ENCODE assay signal across 9 cellular contexts in genomic region chr19:14030997-14031718, GRCh38. TPM values are rescaled to one million over a fixed set of nuclear protein-coding genes. Genes with fewer than 3 reads are reported as not detected.
DNase-seq lines count a peak whose midpoint lies in the region; ATAC-seq and TF ChIP-seq lines count a peak whose summit lies in the region.
"Had no signal": no experiment of that assay in that cellular context is flagged by ENCODE, and none has a peak within 500 bp of the region (broad histone marks: within the 10 kb centered on the region; RNA-seq: fewer than 3 reads in every experiment).

No MANE protein-coding gene starts in this region.

- H3K4me3 ChIP-seq in left lung (peak overlapping the region; percentile 58 to 67), thyroid gland (replicated peaks in 1 of 3) (peak overlapping the region in 2 of 3 donors; percentile 62 to 70)

- WGBS in thyroid gland, 2 donors = 39 to 47% methylated on average over 6 to 13 of the region's 20 CpGs

- peaks cover 10% of the 10 kb centered on the region for H3K36me3 Mint-ChIP-seq in activated naive CD4-positive, alpha-beta T cell treated with anti-CD3 and anti-CD28 coated beads for 36 hours (ENCODE audit: low read depth)
- H3K36me3 Mint-ChIP-seq in activated naive CD8-positive, alpha-beta T cell treated with anti-CD3 and anti-CD28 coated beads for 36 hours = peaks cover 8% of the 10 kb centered on the region

- peaks cover 0 to 21% of the 10 kb centered on the region in 2 donors for H3K27me3 ChIP-seq in left lung
- no peaks in the 10 kb centered on the region for H3K27me3 ChIP-seq in thyroid gland

- H3K27ac ChIP-seq in left lung (peak overlapping the region; percentile 70 to 89), thyroid gland (peak overlapping the region in 2 of 3 donors; percentile 52 to 55)

- peaks cover 27% of the 10 kb centered on the region for H3K4me1 Mint-ChIP-seq in activated naive CD4-positive, alpha-beta T cell treated with anti-CD3 and anti-CD28 coated beads for 36 hours (ENCODE audit: low read depth)
- H3K4me1 Mint-ChIP-seq in activated naive CD8-positive, alpha-beta T cell treated with anti-CD3 and anti-CD28 coated beads for 36 hours = peaks cover 23% of the 10 kb centered on the region

- ATAC-seq in left lung = no peak

- intact Hi-C loops in activated naive CD4-positive, alpha-beta T cell treated with anti-CD3 and anti-CD28 coated beads for 36 hours (cut with micrococcal nuclease) = loop anchor here (5.0 kb wide), 1 partner anchor 124 kb away; the partner anchor contains the start of genes BRME1 and CC2D1A
- intact Hi-C loops in left lung (cut with DNase I) (loop anchor here in 1 of 2 donors (10.0 kb wide), 1 partner anchor 146 kb away; no protein-coding TSS in a partner anchor), thyroid gland (cut with DNase I) (no loop called here)

- H3K9me3 ChIP-seq in left lung (no peaks in the 10 kb centered on the region), thyroid gland (no peaks in the 10 kb centered on the region)

- TF ChIP-seq CTCF in left lung (IDR thresholded peaks at IDR 0.05) = no peak
- TF ChIP-seq CTCF in thyroid gland (IDR thresholded peaks at IDR 0.05) = no peak

- H3K27ac Mint-ChIP-seq in activated naive CD4-positive, alpha-beta T cell treated with anti-CD3 and anti-CD28 coated beads for 36 hours = peak overlapping the region; percentile 92
- peak overlapping the region; percentile 88 for H3K27ac Mint-ChIP-seq in activated naive CD8-positive, alpha-beta T cell treated with anti-CD3 and anti-CD28 coated beads for 36 hours

- peaks cover 0 to 32% of the 10 kb centered on the region in 2 donors for H3K4me1 ChIP-seq in left lung
- peaks cover 6 to 9% of the 10 kb centered on the region in 2 donors for H3K4me1 ChIP-seq in thyroid gland

- no peaks in the 10 kb centered on the region for H3K36me3 ChIP-seq in left lung
- no peaks in the 10 kb centered on the region for H3K36me3 ChIP-seq in thyroid gland

- DNase-seq in activated naive CD4-positive, alpha-beta T cell treated with anti-CD3 and anti-CD28 coated beads for 36 hours = no peak
- no peak for DNase-seq in activated naive CD4-positive, alpha-beta T cell treated with Interleukin-2 at 50 U/mL for 16 hours
- no peak for DNase-seq in activated naive CD8-positive, alpha-beta T cell treated with anti-CD3 and anti-CD28 coated beads for 36 hours
- DNase-seq in left lung = peak in 1 of 2 donors; percentile 44
- DNase-seq in thyroid gland = no peak
- no peak for DNase-seq in KG1 (lab: John Stamatoyannopoulos, UW)
- DNase-seq in COR-L47 (lab: John Stamatoyannopoulos, UW) = no peak
- no peak for DNase-seq in NCI-H345 (lab: John Stamatoyannopoulos, UW)

- CTCF ChIA-PET in activated naive CD4-positive, alpha-beta T cell treated with anti-CD3 and anti-CD28 coated beads for 36 hours (lab: Charles Lee) = interaction anchor here (0.6 to 1.7 kb wide), 18 partner anchors 9 to 315 kb away, joined by 3 to 13 read pairs (median 5); no protein-coding TSS in a partner anchor

- H3K9me3 Mint-ChIP-seq in activated naive CD4-positive, alpha-beta T cell treated with anti-CD3 and anti-CD28 coated beads for 36 hours = no peaks in the 10 kb centered on the region
- H3K9me3 Mint-ChIP-seq in activated naive CD8-positive, alpha-beta T cell treated with anti-CD3 and anti-CD28 coated beads for 36 hours = no peaks in the 10 kb centered on the region

- TF ChIP-seq POLR2A in thyroid gland (IDR thresholded peaks at IDR 0.05) = no peak

- no peaks in the 10 kb centered on the region for H3K27me3 Mint-ChIP-seq in activated naive CD4-positive, alpha-beta T cell treated with anti-CD3 and anti-CD28 coated beads for 36 hours (ENCODE audit: low read depth)
- no peaks in the 10 kb centered on the region for H3K27me3 Mint-ChIP-seq in activated naive CD8-positive, alpha-beta T cell treated with anti-CD3 and anti-CD28 coated beads for 36 hours

- H3K4me3 Mint-ChIP-seq in activated naive CD4-positive, alpha-beta T cell treated with anti-CD3 and anti-CD28 coated beads for 36 hours = peak overlapping the region; percentile 88
- peak overlapping the region; percentile 94 for H3K4me3 Mint-ChIP-seq in activated naive CD8-positive, alpha-beta T cell treated with anti-CD3 and anti-CD28 coated beads for 36 hours

RNA-seq across cellular contexts. Expression of gene IL27RA, which starts 0.4 kb away (rescaled TPM):
- total RNA-seq in activated naive CD4-positive, alpha-beta T cell treated with anti-CD3 and anti-CD28 coated beads for 36 hours = 10 to 100 TPM; 59.3 to 59.4 TPM
- total RNA-seq in activated naive CD8-positive, alpha-beta T cell treated with anti-CD3 and anti-CD28 coated beads for 36 hours = 10 to 100 TPM; 48.2 to 48.5 TPM
- total RNA-seq in left lung (10 to 100 TPM; 14.0 to 17.4 TPM), thyroid gland (1 to 10 TPM; 1.9 to 4.9 (median 3.4) TPM)

RNA-seq across cellular contexts. Expression of gene RLN3, which starts 3.2 kb away (rescaled TPM):
- not detected for total RNA-seq in activated naive CD4-positive, alpha-beta T cell treated with anti-CD3 and anti-CD28 coated beads for 36 hours
- total RNA-seq in activated naive CD8-positive, alpha-beta T cell treated with anti-CD3 and anti-CD28 coated beads for 36 hours = not detected
- total RNA-seq in left lung (not detected), thyroid gland (not detected)
- total RNA-seq: SK-MEL-5 had no signal

RNA-seq across cellular contexts. Expression of gene RFX1, which starts 25.0 kb away (rescaled TPM):
- total RNA-seq in activated naive CD4-positive, alpha-beta T cell treated with anti-CD3 and anti-CD28 coated beads for 36 hours = 10 to 100 TPM; 13.8 to 14.0 TPM
- total RNA-seq in activated naive CD8-positive, alpha-beta T cell treated with anti-CD3 and anti-CD28 coated beads for 36 hours = 10 to 100 TPM in 1 of 2 experiments, 1 to 10 TPM in 1; 9.9 to 11.4 TPM
- total RNA-seq in left lung = 10 to 100 TPM; 16.3 to 17.4 TPM
- 1 to 10 TPM; 4.8 to 9.1 (median 9.1) TPM for total RNA-seq in thyroid gland

RNA-seq across cellular contexts. Expression of gene PALM3, which starts 30.7 kb away (rescaled TPM):
- not detected for total RNA-seq in activated naive CD4-positive, alpha-beta T cell treated with anti-CD3 and anti-CD28 coated beads for 36 hours
- total RNA-seq in activated naive CD8-positive, alpha-beta T cell treated with anti-CD3 and anti-CD28 coated beads for 36 hours = not detected
- total RNA-seq in left lung (1 to 10 TPM; 6.0 to 8.7 TPM), thyroid gland (1 to 10 TPM; 4.8 to 9.6 (median 6.8) TPM)
- total RNA-seq: SK-MEL-5 had no signal

RNA-seq across cellular contexts. Expression of gene MISP3, which starts 41.4 kb away (rescaled TPM):
- total RNA-seq in activated naive CD4-positive, alpha-beta T cell treated with anti-CD3 and anti-CD28 coated beads for 36 hours = under 1 TPM; 0.45 to 0.96 TPM
- total RNA-seq in activated naive CD8-positive, alpha-beta T cell treated with anti-CD3 and anti-CD28 coated beads for 36 hours = under 1 TPM; 0.20 to 0.31 TPM
- total RNA-seq in left lung (10 to 100 TPM in 1 of 2 donors, 1 to 10 TPM in 1; 6.3 to 10.8 TPM), thyroid gland (1 to 10 TPM; 7.9 to 9.9 (median 9.1) TPM)
